8 cellular contexts compared by ENCODE assay signal in the genomic region with DNA sequence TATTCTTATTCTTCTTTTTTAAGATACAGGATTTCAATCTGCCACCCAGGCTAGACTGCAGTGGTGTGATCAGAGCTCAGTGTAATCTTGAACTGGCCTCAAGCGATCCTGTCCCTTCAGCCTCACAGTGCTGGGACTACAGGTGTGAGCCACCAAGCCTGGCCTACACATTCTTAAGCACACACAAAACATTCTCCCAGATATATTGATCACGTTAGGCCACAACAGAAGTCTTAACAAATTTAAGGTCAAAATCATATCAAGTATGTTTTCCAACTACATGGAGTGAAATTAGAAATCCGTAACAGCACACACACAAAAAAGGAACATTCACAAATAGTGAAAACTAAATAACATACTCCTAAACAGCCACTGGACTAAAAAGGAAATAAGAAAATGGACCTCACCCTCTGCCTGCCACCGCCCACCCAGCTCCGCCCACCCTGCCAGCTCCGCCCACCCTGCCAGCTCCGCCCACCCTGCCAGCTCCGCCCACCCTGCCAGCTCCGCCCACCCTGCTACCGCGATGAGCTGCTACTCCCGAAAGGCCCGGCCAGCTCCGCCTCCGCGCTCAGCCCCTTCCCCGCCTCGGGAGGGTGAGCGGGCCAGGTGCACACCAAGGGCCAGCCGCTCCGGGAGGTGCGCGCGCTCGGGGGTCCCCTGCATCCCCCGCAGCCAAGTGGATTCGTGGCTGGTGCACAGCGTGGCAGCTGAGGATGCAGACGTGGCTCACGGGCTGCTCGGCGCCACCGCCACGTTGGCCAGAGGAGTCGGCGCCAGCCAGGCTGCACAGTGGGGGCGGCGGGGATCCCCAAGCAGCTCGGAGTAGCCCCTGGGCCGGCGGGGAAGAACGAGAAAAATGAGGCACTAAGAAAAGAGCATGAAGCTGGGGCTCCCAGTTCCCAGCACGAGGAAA. TPM values are rescaled to one million over a fixed set of nuclear protein-coding genes. Genes with fewer than 3 reads are reported as not detected.
DNase-seq lines count a peak whose midpoint lies in the region; ATAC-seq and TF ChIP-seq lines count a peak whose summit lies in the region.

No MANE protein-coding gene starts in this region.

- in situ Hi-C loops in GM13976 (cut with MboI; ENCODE audit: low sequenced_read_pairs, unreplicated experiment) = no loop called here

- H3K4me1 Mint-ChIP-seq in activated CD4-positive, alpha-beta memory T cell treated with anti-CD3 and anti-CD28 coated beads for 36 hours (ENCODE audit: low read depth) = peaks cover 22% of the 10 kb centered on the region

- CTCF ChIA-PET in activated CD4-positive, alpha-beta memory T cell treated with anti-CD3 and anti-CD28 coated beads for 36 hours (lab: Charles Lee) = no interaction called here

- intact Hi-C loops in activated CD4-positive, alpha-beta memory T cell treated with anti-CD3 and anti-CD28 coated beads for 36 hours (cut with micrococcal nuclease) = loop anchor here (1.0 to 5.0 kb wide), 4 partner anchors 33 to 100 kb away; a partner anchor contains a TSS
- intact Hi-C loops in dorsolateral prefrontal cortex (cut with DNase I) (loop anchor here in 1 of 2 donors (10.0 kb wide), 1 partner anchor 105 kb away; a partner anchor contains a TSS), lower lobe of right lung (cut with DNase I) (no loop called here)

- peak; percentile 85 for ATAC-seq in HG02588 (IDR thresholded peaks at IDR 0.05; ENCODE audit: unreplicated experiment)
- ATAC-seq in lower lobe of right lung = peak; percentile 98 to 99

- H3K4me3 ChIP-seq in dorsolateral prefrontal cortex (peak overlapping the region; percentile 43 to 85 (median 71)), lower lobe of right lung (peak overlapping the region; percentile 71), SJCRH30 (no peak overlapping the region)

- no peaks in the 10 kb centered on the region for H3K9me3 ChIP-seq in lower lobe of right lung
- peaks cover 5% of the 10 kb centered on the region for H3K9me3 ChIP-seq in SJCRH30 (replicated peaks)

- DNase-seq in GM13976 (ENCODE audit: low spot score) (peak; percentile 90), NCI-H2171 treated with DMSO at 0.1 percent for 48 hours (lab: John Stamatoyannopoulos, UW) (peak; percentile 72), dorsolateral prefrontal cortex (peak; percentile 27 to 81 (median 64)), lower lobe of right lung (peak; percentile 86), SJCRH30 (no peak)
- DNase-seq in activated CD4-positive, alpha-beta memory T cell treated with anti-CD3 and anti-CD28 coated beads for 36 hours = peak; percentile 88
- DNase-seq in stimulated activated CD4-positive, alpha-beta T cell treated with anti-CD3 and anti-CD28 coated beads, TNF-alpha, amount 100 ng/mL, for 1 hour (ENCODE audit: low read depth in 3 of 3, low spot score in 1 of 3) = peak; percentile 59 to 70 (median 66)

- no peak for TF ChIP-seq CTCF in GM13976 (IDR thresholded peaks at IDR 0.05; ENCODE audit: borderline replicate concordance, control extremely low read depth, extremely low read depth, insufficient read depth, missing control alignments)
- TF ChIP-seq CTCF in dorsolateral prefrontal cortex (IDR thresholded peaks at IDR 0.05 in 54 of 56, conservative IDR thresholded peaks at IDR 0.05 in 2 of 56; ENCODE audit: low read depth in 1 of 56, partially characterized antibody in 56 of 56) = no peak
- no peak for TF ChIP-seq CTCF in lower lobe of right lung (IDR thresholded peaks at IDR 0.05)

- no peaks in the 10 kb centered on the region for H3K36me3 ChIP-seq in lower lobe of right lung
- H3K36me3 ChIP-seq in SJCRH30 = no peaks in the 10 kb centered on the region

- H3K27me3 Mint-ChIP-seq in activated CD4-positive, alpha-beta memory T cell treated with anti-CD3 and anti-CD28 coated beads for 36 hours = no peaks in the 10 kb centered on the region

- H3K9me3 Mint-ChIP-seq in activated CD4-positive, alpha-beta memory T cell treated with anti-CD3 and anti-CD28 coated beads for 36 hours = peaks cover 21% of the 10 kb centered on the region

- no peaks in the 10 kb centered on the region for H3K27me3 ChIP-seq in dorsolateral prefrontal cortex
- no peaks in the 10 kb centered on the region for H3K27me3 ChIP-seq in lower lobe of right lung (ENCODE audit: low read depth)
- H3K27me3 ChIP-seq in SJCRH30 = no peaks in the 10 kb centered on the region

- H3K27ac ChIP-seq in dorsolateral prefrontal cortex (peak overlapping the region in 54 of 59 donors; percentile 1 to 86 (median 64)), lower lobe of right lung (peak overlapping the region; percentile 7), SJCRH30 (no peak overlapping the region)

- peaks cover 12% of the 10 kb centered on the region for H3K36me3 Mint-ChIP-seq in activated CD4-positive, alpha-beta memory T cell treated with anti-CD3 and anti-CD28 coated beads for 36 hours

- peak overlapping the region; percentile 69 for H3K4me3 Mint-ChIP-seq in activated CD4-positive, alpha-beta memory T cell treated with anti-CD3 and anti-CD28 coated beads for 36 hours

- H3K4me1 ChIP-seq in lower lobe of right lung (no peaks in the 10 kb centered on the region), SJCRH30 (no peaks in the 10 kb centered on the region)

- H3K27ac Mint-ChIP-seq in activated CD4-positive, alpha-beta memory T cell treated with anti-CD3 and anti-CD28 coated beads for 36 hours = peak overlapping the region; percentile 7

- POLR2A ChIA-PET in activated CD4-positive, alpha-beta memory T cell treated with anti-CD3 and anti-CD28 coated beads for 36 hours (lab: Charles Lee) = interaction anchor here (0.5 to 1.3 kb wide), 5 partner anchors 31 to 183 kb away, joined by 3 to 5 read pairs (median 4); a partner anchor contains a TSS

RNA-seq across cellular contexts. Expression of a gene that starts 41.2 kb away (rescaled TPM):
- total RNA-seq in activated CD4-positive, alpha-beta memory T cell treated with anti-CD3 and anti-CD28 coated beads for 36 hours = 10 to 100 TPM; 18.1 to 18.2 TPM
- total RNA-seq in dorsolateral prefrontal cortex (10 to 100 TPM in 94 of 120 experiments, 1 to 10 TPM in 26; 5.9 to 21.2 (median 12.9) TPM), lower lobe of right lung (5.8 TPM)
- 24.3 and 32.5 TPM in 2 replicates for total RNA-seq in SJCRH30 (2014; rRNA removed; shearing (Covaris generic))

RNA-seq across cellular contexts. Expression of a gene that starts 41.6 kb away (rescaled TPM):
- total RNA-seq in activated CD4-positive, alpha-beta memory T cell treated with anti-CD3 and anti-CD28 coated beads for 36 hours = under 1 TPM in 1 of 2 experiments, not detected in 1; 0.15 TPM
- total RNA-seq in dorsolateral prefrontal cortex (1 to 10 TPM in 98 of 120 experiments, under 1 TPM in 22; 0.24 to 6.4 (median 1.8) TPM), lower lobe of right lung (2.0 TPM)
- total RNA-seq in SJCRH30 (2014; rRNA removed; shearing (Covaris generic)) = 0.25 and 0.26 TPM in 2 replicates

Comparison
In these comparisons a context has a peak if more than half of its experiments do, and no peak if none do; other contexts are left out.
1. DNase-seq: peak in GM13976 (single experiment), NCI-H2171 treated with DMSO at 0.1 percent for 48 hours (single experiment), activated CD4-positive, alpha-beta memory T cell treated with anti-CD3 and anti-CD28 coated beads for 36 hours (single experiment), dorsolateral prefrontal cortex (10 of 10), lower lobe of right lung (single experiment) and stimulated activated CD4-positive, alpha-beta T cell treated with anti-CD3 and anti-CD28 coated beads, TNF-alpha, amount 100 ng/mL, for 1 hour (3 of 3); none in SJCRH30 (0 of 2).